In genomic region chr5:89397096-89397495, GRCh38 we compare ENCODE assay signal across 8 cellular contexts.
DNase-seq lines count a peak whose midpoint lies in the region; ATAC-seq and TF ChIP-seq lines count a peak whose summit lies in the region.

No MANE protein-coding gene starts in this region.

- peaks cover 5% of the 10 kb centered on the region for H3K4me1 Mint-ChIP-seq in chondrocyte (ENCODE audit: low read depth)

- no peaks in the 10 kb centered on the region for H3K36me3 Mint-ChIP-seq in chondrocyte (ENCODE audit: low read depth)

- peak overlapping the region in 1 of 2 donors; percentile 63 for H3K27ac ChIP-seq in coronary artery

- no peak overlapping the region for H3K27ac Mint-ChIP-seq in chondrocyte (ENCODE audit: unreplicated experiment)

- DNase-seq in AML-193 (lab: John Stamatoyannopoulos, UW) (peak; percentile 46 to 62), coronary artery (ENCODE audit: low spot score) (no peak), chondrocyte (ENCODE audit: low spot score) (no peak), DMS153 treated with DMSO at 0.1 percent for 48 hours (lab: John Stamatoyannopoulos, UW; ENCODE audit: unreplicated experiment) (no peak), OCI-M2 (lab: John Stamatoyannopoulos, UW; ENCODE audit: unreplicated experiment) (no peak)
- DNase-seq in activated CD8-positive, alpha-beta memory T cell treated with anti-CD3 and anti-CD28 coated beads, Interleukin-2, amount 50 U/mL, for 48 hours: no peak

- peaks cover 6% of the 10 kb centered on the region for H3K9me3 Mint-ChIP-seq in chondrocyte (ENCODE audit: low read depth)

- no peak overlapping the region for H3K4me3 Mint-ChIP-seq in chondrocyte (ENCODE audit: unreplicated experiment)

- H3K4me3 ChIP-seq in coronary artery: peak overlapping the region; percentile 48

- H3K27me3 Mint-ChIP-seq in chondrocyte (ENCODE audit: low read depth): no peaks in the 10 kb centered on the region

- ATAC-seq in GM19452 (IDR thresholded peaks at IDR 0.05; ENCODE audit: unreplicated experiment) (peak; percentile 89), HG03442 (IDR thresholded peaks at IDR 0.05; ENCODE audit: unreplicated experiment) (peak; percentile 85)

- TF ChIP-seq CTCF in coronary artery (IDR thresholded peaks at IDR 0.05) (no peak), chondrocyte (IDR thresholded peaks at IDR 0.05) (no peak)

Comparison
In these comparisons a context has a peak if more than half of its experiments do, and no peak if none do; other contexts are left out.
1. DNase-seq: peak in AML-193 (2 of 2); none in coronary artery (single experiment), chondrocyte (single experiment), DMS153 treated with DMSO at 0.1 percent for 48 hours (single experiment), OCI-M2 (single experiment) and activated CD8-positive, alpha-beta memory T cell treated with anti-CD3 and anti-CD28 coated beads, Interleukin-2, amount 50 U/mL, for 48 hours (single experiment).